ENCODE assay signal across 8 cellular contexts in genomic region chr3:195150194-195151118, GRCh38.
DNase-seq lines count a peak whose midpoint lies in the region; ATAC-seq, FAIRE-seq and TF ChIP-seq lines count a peak whose summit lies in the region.

No MANE protein-coding gene starts in this region.

- 92 to 95% methylated on average over 15 to 20 of the region's 20 CpGs for WGBS in GM23248 (ENCODE audit: low coverage in 1 of 2, low lambda C conversion rate in 2 of 2, missing lambda C conversion rate in 2 of 2), 2 experiments

- no peak overlapping the region for H3K9ac ChIP-seq in GM23248

- H3F3A ChIP-seq in GM23248 (ENCODE audit: insufficient read depth) = peaks cover 10% of the 10 kb centered on the region; the same call in 1 of the 2 replicates

- no peaks in the 10 kb centered on the region for H3K36me3 ChIP-seq in CD8-positive, alpha-beta T cell (ENCODE audit: insufficient read depth, low read length)
- H3K36me3 ChIP-seq in GM23248 (ENCODE audit: low read depth) = no peaks in the 10 kb centered on the region
- H3K36me3 ChIP-seq in bronchial epithelial cell (ENCODE audit: control insufficient read depth, insufficient read depth, low read length) = no peaks in the 10 kb centered on the region

- H3K27me3 Mint-ChIP-seq in CD8-positive, alpha-beta T cell (ENCODE audit: low read depth) = no peaks in the 10 kb centered on the region
- no peaks in the 10 kb centered on the region for H3K27me3 Mint-ChIP-seq in stimulated activated memory B cell treated with anti-CD40 and anti-IgM and Interleukin-4, amounts not matched to agents 10 μg/mL and 1 μg/mL and 100 μg/mL, for 72 hours

- no peaks in the 10 kb centered on the region for H3K27me3 ChIP-seq in CD8-positive, alpha-beta T cell (ENCODE audit: insufficient read depth, low read length)
- H3K27me3 ChIP-seq in GM23248 (replicated peaks; ENCODE audit: insufficient read depth) (no peaks in the 10 kb centered on the region), bronchial epithelial cell (ENCODE audit: control insufficient read depth, insufficient read depth, low read length) (no peaks in the 10 kb centered on the region)

- H3K27ac ChIP-seq in CD8-positive, alpha-beta T cell (ENCODE audit: low read depth, low read length) = no peak overlapping the region
- 0 out of 2 replicates have a peak overlapping the region, but pooled peaks have one; percentile 58 for H3K27ac ChIP-seq in GM23248

- H3K4me3 Mint-ChIP-seq in CD8-positive, alpha-beta T cell = peak overlapping the region; percentile 85
- peak overlapping the region; percentile 67 for H3K4me3 Mint-ChIP-seq in stimulated activated memory B cell treated with anti-CD40 and anti-IgM and Interleukin-4, amounts not matched to agents 10 μg/mL and 1 μg/mL and 100 μg/mL, for 72 hours

- peak overlapping the region; percentile 27 for H3K4me3 ChIP-seq in CD8-positive, alpha-beta T cell (ENCODE audit: low read depth, low read length)
- H3K4me3 ChIP-seq in GM23248 = no peak overlapping the region
- H3K4me3 ChIP-seq in bronchial epithelial cell (ENCODE audit: low read depth, low read length) = peak overlapping the region; percentile 8

- no peak overlapping the region for H3K4me2 ChIP-seq in GM23248 (ENCODE audit: unreplicated experiment)

- no peak overlapping the region for H2AFZ ChIP-seq in GM23248

- peak; percentile 60 for ATAC-seq in CD8-positive, alpha-beta T cell
- no peak for ATAC-seq in stimulated activated memory B cell treated with anti-CD40 and anti-IgM and Interleukin-4, amounts not matched to agents 10 μg/mL and 1 μg/mL and 100 μg/mL, for 72 hours
- ATAC-seq in GM21576 (IDR thresholded peaks at IDR 0.05; ENCODE audit: unreplicated experiment) = no peak

- no peak for FAIRE-seq in bronchial epithelial cell (lab: Jason Lieb, UNC)

- intact Hi-C loops in CD8-positive, alpha-beta T cell (cut with DNase I, micrococcal nuclease) = loop anchor here in 1 of 2 experiments (1.0 kb wide), 1 partner anchor 110 kb away; no protein-coding TSS in a partner anchor

- no peak for TF ChIP-seq CTCF in CD8-positive, alpha-beta T cell (IDR thresholded peaks at IDR 0.05)
- TF ChIP-seq CTCF in bronchial epithelial cell (IDR thresholded peaks at IDR 0.05; ENCODE audit: insufficient read depth, low read length, severe bottlenecking) = no peak

- H3K36me3 Mint-ChIP-seq in CD8-positive, alpha-beta T cell = peaks cover 2% of the 10 kb centered on the region
- no peaks in the 10 kb centered on the region for H3K36me3 Mint-ChIP-seq in stimulated activated memory B cell treated with anti-CD40 and anti-IgM and Interleukin-4, amounts not matched to agents 10 μg/mL and 1 μg/mL and 100 μg/mL, for 72 hours

- peaks cover 52% of the 10 kb centered on the region for H3K4me1 Mint-ChIP-seq in CD8-positive, alpha-beta T cell (ENCODE audit: low read depth)
- H3K4me1 Mint-ChIP-seq in stimulated activated memory B cell treated with anti-CD40 and anti-IgM and Interleukin-4, amounts not matched to agents 10 μg/mL and 1 μg/mL and 100 μg/mL, for 72 hours = peaks cover 76% of the 10 kb centered on the region

- H3K79me2 ChIP-seq in GM23248 (ENCODE audit: insufficient read depth) = 0 out of 2 replicates have a peak, but pooled peaks cover 3% of the 10 kb centered on the region

- POLR2A ChIA-PET in CD8-positive, alpha-beta T cell (lab: Charles Lee) = interaction anchor here (1.0 to 1.6 kb wide), 2 partner anchors 17 to 478 kb away, joined by 3 to 6 read pairs; partner anchors contain the start of gene LSG1

- H3K9me2 ChIP-seq in GM23248 (ENCODE audit: insufficient read depth) = no peaks in the 10 kb centered on the region

- peak overlapping the region; percentile 79 for H3K27ac Mint-ChIP-seq in CD8-positive, alpha-beta T cell
- H3K27ac Mint-ChIP-seq in stimulated activated memory B cell treated with anti-CD40 and anti-IgM and Interleukin-4, amounts not matched to agents 10 μg/mL and 1 μg/mL and 100 μg/mL, for 72 hours = peak overlapping the region; percentile 79

- in situ Hi-C loops in GM23248 (cut with MboI) = no loop called here

- DNase-seq in CD8-positive, alpha-beta T cell = peak in 4 of 7 experiments; percentile 35 to 53 (median 40)
- peak; percentile 23 for DNase-seq in GM23248
- peak; percentile 45 for DNase-seq in NOMO-1 treated with DMSO at 0.1 percent for 48 hours (lab: John Stamatoyannopoulos, UW; ENCODE audit: unreplicated experiment)
- DNase-seq in bronchial epithelial cell (ENCODE audit: low read depth) = peak; percentile 88
- DNase-seq in iris pigment epithelial cell (ENCODE audit: low read depth) = peak; percentile 78
- DNase-seq in NK-92 treated with Interleukin-12 subunit alpha and Interleukin-12 subunit beta, amount 100 ng/mL, for 24 hours (lab: John Stamatoyannopoulos, UW) = no peak

- H3K9me3 ChIP-seq in CD8-positive, alpha-beta T cell (ENCODE audit: low read length) = no peaks in the 10 kb centered on the region
- H3K9me3 ChIP-seq in GM23248 (ENCODE audit: low read depth) = no peaks in the 10 kb centered on the region

- CTCF ChIA-PET in CD8-positive, alpha-beta T cell (lab: Charles Lee) = interaction anchor here (1.2 kb wide), 1 partner anchor 23 kb away, joined by 4 read pairs; no protein-coding TSS in a partner anchor

- H3K4me1 ChIP-seq in CD8-positive, alpha-beta T cell (ENCODE audit: insufficient read depth, low read length) = peaks cover 32% of the 10 kb centered on the region
- peaks cover 35% of the 10 kb centered on the region for H3K4me1 ChIP-seq in GM23248 (ENCODE audit: insufficient read depth)

- H3K9me3 Mint-ChIP-seq in CD8-positive, alpha-beta T cell = no peaks in the 10 kb centered on the region
- no peaks in the 10 kb centered on the region for H3K9me3 Mint-ChIP-seq in stimulated activated memory B cell treated with anti-CD40 and anti-IgM and Interleukin-4, amounts not matched to agents 10 μg/mL and 1 μg/mL and 100 μg/mL, for 72 hours

- no peaks in the 10 kb centered on the region for H4K20me1 ChIP-seq in GM23248 (ENCODE audit: insufficient read depth)
